ENCODE assay signal across 14 cellular contexts in genomic region chr4:79177388-79177787, GRCh38.
"Had no signal": no experiment of that assay in that cellular context is flagged by ENCODE, and none has a peak within 500 bp of the region (broad histone marks: within the 10 kb centered on the region; RNA-seq: fewer than 3 reads in every experiment).

No MANE protein-coding gene starts in this region.

- DNase-seq: activated CD4-positive, CD25-positive, alpha-beta regulatory T cell treated with anti-CD3 and anti-CD28 coated beads, Interleukin-2, amount 50 U/mL, for 72 hours; activated naive CD4-positive, alpha-beta T cell treated with anti-CD3 and anti-CD28 coated beads for 36 hours; erythroblast; islet precursor cell; mammary epithelial cell; right lobe of liver; stimulated activated CD4-positive, alpha-beta T cell treated with anti-CD3 and anti-CD28 coated beads, Interleukin-4, amount 100 ng/mL, for 4 hours; stimulated activated CD8-positive, alpha-beta memory T cell treated with anti-CD3 and anti-CD28 coated beads, Interleukin-4, amount 100 ng/mL, for 48 hours; stimulated activated naive CD4-positive, alpha-beta T cell treated with Interleukin-2 at 50 U/mL for 16 hours; transverse colon had no signal

- H3K4me3 Mint-ChIP-seq: activated naive CD4-positive, alpha-beta T cell treated with anti-CD3 and anti-CD28 coated beads for 36 hours; neural crest cell had no signal

- H3K4me3 ChIP-seq: cardiac muscle cell, right lobe of liver, smooth muscle cell, transverse colon had no signal

- H3K9me3 Mint-ChIP-seq: activated naive CD4-positive, alpha-beta T cell treated with anti-CD3 and anti-CD28 coated beads for 36 hours; activated T-helper 2 cell treated with anti-CD3 and anti-CD28 coated beads, Interferon-gamma antibody, Interleukin-2, Interleukin-4, amounts not matched to agents 10 μg/mL and 5 μg/mL and 100 μg/mL, durations not matched to agents 14 hours and 24 hours and 36 hours had no signal

- ATAC-seq: right lobe of liver had no signal

- H3K27ac Mint-ChIP-seq: activated naive CD4-positive, alpha-beta T cell treated with anti-CD3 and anti-CD28 coated beads for 36 hours; activated T-helper 2 cell treated with anti-CD3 and anti-CD28 coated beads, Interferon-gamma antibody, Interleukin-2, Interleukin-4, amounts not matched to agents 10 μg/mL and 5 μg/mL and 100 μg/mL, durations not matched to agents 14 hours and 24 hours and 36 hours had no signal

- H3K4me1 Mint-ChIP-seq: neural crest cell had no signal
